In genomic region chr15:28116521-28117488, GRCh38 we compare ENCODE assay signal across 18 cellular contexts. TPM values are rescaled to one million over a fixed set of nuclear protein-coding genes. Genes with fewer than 3 reads are reported as not detected.
"Had no signal": no experiment of that assay in that cellular context is flagged by ENCODE, and none has a peak within 500 bp of the region (broad histone marks: within the 10 kb centered on the region; RNA-seq: fewer than 3 reads in every experiment).

No MANE protein-coding gene starts in this region.

- H3K4me3 ChIP-seq: ascending aorta, left ventricle myocardium inferior, tibial artery had no signal

- H3K4me1 ChIP-seq: ascending aorta, left ventricle myocardium inferior, tibial artery had no signal

- H3K4me3 Mint-ChIP-seq: activated B cell treated with CpG ODN at 0.5 μM for 24 hours; activated CD8-positive, alpha-beta T cell treated with anti-CD3 and anti-CD28 coated beads for 36 hours; activated naive CD4-positive, alpha-beta T cell treated with anti-CD3 and anti-CD28 coated beads, Interleukin-2, amount 50 U/mL, for 24 hours; naive thymus-derived CD8-positive, alpha-beta T cell had no signal

- H3K9me3 ChIP-seq: ascending aorta, left ventricle myocardium inferior, neutrophil, tibial artery had no signal

- H3K27me3 Mint-ChIP-seq: activated B cell treated with CpG ODN at 0.5 μM for 24 hours; activated CD8-positive, alpha-beta T cell treated with anti-CD3 and anti-CD28 coated beads for 36 hours; activated naive CD4-positive, alpha-beta T cell treated with anti-CD3 and anti-CD28 coated beads, Interleukin-2, amount 50 U/mL, for 24 hours; naive thymus-derived CD8-positive, alpha-beta T cell had no signal

- H3K27ac ChIP-seq: ascending aorta, left ventricle myocardium inferior, neutrophil, tibial artery had no signal

- H3K4me1 Mint-ChIP-seq: activated B cell treated with CpG ODN at 0.5 μM for 24 hours; activated naive CD4-positive, alpha-beta T cell treated with anti-CD3 and anti-CD28 coated beads, Interleukin-2, amount 50 U/mL, for 24 hours had no signal

- H3K27ac Mint-ChIP-seq: activated B cell treated with CpG ODN at 0.5 μM for 24 hours; activated CD8-positive, alpha-beta T cell treated with anti-CD3 and anti-CD28 coated beads for 36 hours; activated naive CD4-positive, alpha-beta T cell treated with anti-CD3 and anti-CD28 coated beads, Interleukin-2, amount 50 U/mL, for 24 hours had no signal

- H3K27me3 ChIP-seq: ascending aorta, neutrophil, tibial artery had no signal

- DNase-seq: activated B cell treated with CpG ODN at 0.5 μM for 24 hours; activated CD4-positive, alpha-beta T cell treated with anti-CD3 and anti-CD28 coated beads for 48 hours; activated CD8-positive, alpha-beta T cell treated with anti-CD3 and anti-CD28 coated beads for 36 hours; activated T-cell treated with anti-CD3 and anti-CD28 coated beads, Interleukin-2, amount 50 U/mL, for 1 hour; cortex of kidney; left ventricle myocardium inferior; mesendoderm; naive thymus-derived CD8-positive, alpha-beta T cell; retina; stimulated activated CD4-positive, alpha-beta T cell treated with anti-CD3 and anti-CD28 coated beads, Interleukin-12 subunit alpha, Interleukin-12 subunit beta, amount 100 ng/mL, for 4 hours; stimulated activated CD4-positive, alpha-beta T cell treated with anti-CD3 and anti-CD28 coated beads, Interleukin-1b, Interleukin-23, amount 100 ng/mL, for 48 hours; stimulated activated naive CD8-positive, alpha-beta T cell treated with anti-CD3 and anti-CD28 coated beads, Interleukin-15, Interleukin-2, amounts not matched to agents 100 U/mL and 50 U/mL, for 24 hours; substantia nigra had no signal

- H3K9me3 Mint-ChIP-seq: activated B cell treated with CpG ODN at 0.5 μM for 24 hours; activated CD8-positive, alpha-beta T cell treated with anti-CD3 and anti-CD28 coated beads for 36 hours; activated naive CD4-positive, alpha-beta T cell treated with anti-CD3 and anti-CD28 coated beads, Interleukin-2, amount 50 U/mL, for 24 hours; naive thymus-derived CD8-positive, alpha-beta T cell had no signal

- ATAC-seq: activated CD8-positive, alpha-beta T cell treated with anti-CD3 and anti-CD28 coated beads for 36 hours; naive thymus-derived CD8-positive, alpha-beta T cell; stimulated activated naive CD8-positive, alpha-beta T cell treated with anti-CD3 and anti-CD28 coated beads, Interleukin-15, Interleukin-2, amounts not matched to agents 100 U/mL and 50 U/mL, for 24 hours had no signal

RNA-seq across cellular contexts. Expression of gene OCA2, which starts 17.7 kb away (rescaled TPM):
- total RNA-seq: activated B cell treated with CpG ODN at 0.5 μM for 24 hours; activated CD8-positive, alpha-beta T cell treated with anti-CD3 and anti-CD28 coated beads for 36 hours; left ventricle myocardium inferior; naive thymus-derived CD8-positive, alpha-beta T cell; T-helper 2 cell treated with Interferon-gamma antibody and Interleukin-4, amounts not matched to agents 100 ng/mL and 5 ng/mL, for 36 hours had no signal
- polyA plus RNA-seq: naive thymus-derived CD8-positive, alpha-beta T cell had no signal
